In the genomic region with DNA sequence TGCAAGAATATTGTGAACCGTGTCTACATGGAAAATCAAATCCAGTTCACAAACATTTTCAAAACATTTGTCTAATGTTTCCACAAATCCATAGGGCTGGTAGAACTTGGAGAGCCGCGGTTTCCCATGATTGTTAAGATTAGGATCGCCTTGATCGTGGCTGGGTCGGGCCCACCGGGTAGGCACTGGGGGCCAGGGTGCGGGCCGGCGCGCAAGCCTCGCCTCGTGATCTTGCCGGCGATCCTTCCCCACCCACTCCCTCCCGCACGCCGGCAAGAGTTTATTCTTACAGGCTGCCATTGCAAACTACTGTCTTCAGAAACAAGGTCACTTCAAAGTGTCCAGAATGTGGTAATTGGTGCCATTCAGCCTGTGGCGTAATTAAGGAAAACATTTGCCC, we compare ENCODE assay signal across 21 cellular contexts.
"Had no signal": no experiment of that assay in that cellular context is flagged by ENCODE, and none has a peak within 500 bp of the region (broad histone marks: within the 10 kb centered on the region; RNA-seq: fewer than 3 reads in every experiment).

No MANE protein-coding gene starts in this region.

- H3K36me3 ChIP-seq: neutrophil, suprapubic skin, transverse colon, upper lobe of right lung, vagina had no signal

- H3K4me1 ChIP-seq: parathyroid adenoma had no signal

- H3K4me3 ChIP-seq: dorsolateral prefrontal cortex, lung, smooth muscle cell, suprapubic skin, transverse colon, upper lobe of right lung, vagina had no signal

- H3K9me3 ChIP-seq: neutrophil, suprapubic skin, transverse colon, upper lobe of right lung, vagina had no signal

- H3K4me2 ChIP-seq: smooth muscle cell had no signal

- ATAC-seq: left ventricle myocardium superior; natural killer cell; sciatic nerve; stimulated activated naive CD8-positive, alpha-beta T cell treated with anti-CD3 and anti-CD28 coated beads, Interleukin-15, amount 100 ng/mL, for 72 hours; upper lobe of right lung had no signal

- FAIRE-seq: frontal cortex, keratinocyte had no signal

- H3K27ac ChIP-seq: dorsolateral prefrontal cortex, neutrophil, parathyroid adenoma, suprapubic skin, upper lobe of right lung, vagina had no signal

- H3K27me3 ChIP-seq: dorsolateral prefrontal cortex, neutrophil, suprapubic skin, transverse colon, upper lobe of right lung, vagina had no signal

- DNase-seq: dorsolateral prefrontal cortex; effector CD4-positive, alpha-beta T cell; left ventricle myocardium superior; natural killer cell; stimulated activated CD4-positive, alpha-beta T cell treated with anti-CD3 and anti-CD28 coated beads, Interleukin-12 subunit alpha, Interleukin-12 subunit beta, amount 100 ng/mL, for 4 hours; stimulated activated CD4-positive, alpha-beta T cell treated with anti-CD3 and anti-CD28 coated beads, Interleukin-1b, Interleukin-23, amount 100 ng/mL, for 48 hours; stimulated activated CD4-positive, alpha-beta T cell treated with anti-CD3 and anti-CD28 coated beads, Interleukin-4, amount 100 ng/mL, for 1 hour; stimulated activated CD8-positive, alpha-beta memory T cell treated with anti-CD3 and anti-CD28 coated beads, Interleukin-4, amount 100 ng/mL, for 48 hours; stimulated activated naive CD4-positive, alpha-beta T cell; stimulated activated naive CD8-positive, alpha-beta T cell treated with anti-CD3 and anti-CD28 coated beads, Interleukin-15, amount 100 ng/mL, for 72 hours; transverse colon; upper lobe of right lung had no signal

- H3K9ac ChIP-seq: parathyroid adenoma had no signal

- H2AFZ ChIP-seq: parathyroid adenoma had no signal
